Comparison of ENCODE assay signal across 20 cellular contexts in the genomic region with DNA sequence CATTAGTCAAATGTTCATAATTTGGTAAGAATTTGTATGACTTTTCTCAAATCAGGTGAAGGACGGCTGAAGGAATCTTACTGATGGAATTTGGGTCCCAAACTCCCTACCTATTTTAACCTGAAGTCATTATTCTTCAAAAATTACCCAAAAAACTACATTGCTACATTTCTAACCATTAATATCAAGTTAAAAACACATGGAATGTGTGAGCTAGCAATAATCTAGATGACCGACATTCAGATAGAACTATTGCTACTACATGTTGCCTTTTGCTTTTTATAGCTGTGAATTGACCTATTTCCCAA. TPM values are rescaled to one million over a fixed set of nuclear protein-coding genes. Genes with fewer than 3 reads are reported as not detected.
A peak's percentile ranks its signal among the peaks of the same experiment; 100 is the strongest.
DNase-seq lines count a peak whose midpoint lies in the region; ATAC-seq and TF ChIP-seq lines count a peak whose summit lies in the region.
"Had no signal": no experiment of that assay in that cellular context is flagged by ENCODE, and none has a peak within 500 bp of the region (broad histone marks: within the 10 kb centered on the region; RNA-seq: fewer than 3 reads in every experiment).

No MANE protein-coding gene starts in this region.

- H3K27me3 ChIP-seq in Caco-2 (replicated peaks; ENCODE audit: control insufficient read depth, insufficient read depth, low read length): no peaks in the 10 kb centered on the region
- H3K27me3 ChIP-seq: ovary, upper lobe of left lung had no signal

- H3K27me3 Mint-ChIP-seq in Caco-2 (ENCODE audit: insufficient read depth, unreplicated experiment) (no peaks in the 10 kb centered on the region), HFFc6 (ENCODE audit: insufficient read depth) (no peaks in the 10 kb centered on the region; the same call in 1 of the 2 replicates), activated B cell treated with CpG ODN at 0.5 μM for 24 hours (peaks cover 7% of the 10 kb centered on the region), nephron (ENCODE audit: low read depth) (peaks cover 12% of the 10 kb centered on the region)

- no TSS peak for BruUV-seq in Caco-2 (replicated peaks; lab: Mats Ljungman, UMichigan)

- H3K36me3 Mint-ChIP-seq in Caco-2 (ENCODE audit: insufficient read depth, unreplicated experiment): no peaks in the 10 kb centered on the region
- H3K36me3 Mint-ChIP-seq in HFFc6 (ENCODE audit: low read depth): peaks cover 24% of the 10 kb centered on the region
- H3K36me3 Mint-ChIP-seq in activated B cell treated with CpG ODN at 0.5 μM for 24 hours (ENCODE audit: low read depth): no peaks in the 10 kb centered on the region
- H3K36me3 Mint-ChIP-seq in nephron (ENCODE audit: low read depth): peaks cover 3% of the 10 kb centered on the region

- H3K36me3 ChIP-seq in Caco-2 (ENCODE audit: control insufficient read depth, insufficient read depth, low read length): no peaks in the 10 kb centered on the region
- H3K36me3 ChIP-seq: ovary, upper lobe of left lung, WERI-Rb-1 had no signal

- no peak for TF ChIP-seq CTCF in Caco-2 (IDR thresholded peaks at IDR 0.05; ENCODE audit: insufficient read depth in 1 of 2, low read depth in 1 of 2, low read length in 1 of 2, severe bottlenecking in 1 of 2, unreplicated experiment in 1 of 2)
- peak; percentile 61 for TF ChIP-seq CTCF in HFFc6 (IDR thresholded peaks at IDR 0.05)
- peak; percentile 18 for TF ChIP-seq CTCF in activated B cell treated with CpG ODN at 0.5 μM for 24 hours (IDR thresholded peaks at IDR 0.05)
- peak; percentile 29 to 36 (median 32) for TF ChIP-seq CTCF in nephron (IDR thresholded peaks at IDR 0.05; ENCODE audit: unreplicated experiment in 3 of 3)

- 0 out of 2 replicates have a peak, but pooled peaks cover 4% of the 10 kb centered on the region for H3K9me3 ChIP-seq in Caco-2
- H3K9me3 ChIP-seq: ovary had no signal

- peaks cover 37% of the 10 kb centered on the region for H3K4me1 ChIP-seq in Caco-2
- H3K4me1 ChIP-seq: left ventricle myocardium inferior, upper lobe of left lung had no signal

- POLR2A ChIA-PET in Caco-2 (lab: Charles Lee): no interaction called here
- POLR2A ChIA-PET in activated B cell treated with CpG ODN at 0.5 μM for 24 hours (lab: Charles Lee): no interaction called here

- ATAC-seq in activated B cell treated with CpG ODN at 0.5 μM for 24 hours (ENCODE audit: low read depth) (no peak), SK-N-SH treated with all-trans-retinoic acid at 6 μM for 48 hours (no peak), HG02763 (IDR thresholded peaks at IDR 0.05; ENCODE audit: unreplicated experiment) (no peak)

- CTCF ChIA-PET in Caco-2 (lab: Charles Lee): interaction anchor here (0.7 to 2.5 kb wide), 8 partner anchors 12 to 190 kb away, joined by 3 to 14 read pairs (median 4); a partner anchor contains a TSS
- CTCF ChIA-PET in activated B cell treated with CpG ODN at 0.5 μM for 24 hours (lab: Charles Lee): interaction anchor here (1.1 to 4.0 kb wide), 11 partner anchors 9 to 334 kb away, joined by 3 to 23 read pairs (median 4); no protein-coding TSS in a partner anchor

- no peak overlapping the region for H3K4me3 ChIP-seq in Caco-2 (ENCODE audit: low read depth, low read length)
- H3K4me3 ChIP-seq: left ventricle myocardium inferior, ovary, skin epidermis, upper lobe of left lung had no signal

- DNase-seq in Caco-2 (no peak), HFFc6 (no peak), activated B cell treated with CpG ODN at 0.5 μM for 24 hours (no peak), NOMO-1 treated with dmso at 0.1 percent for 144 hours (lab: John Stamatoyannopoulos, UW; ENCODE audit: unreplicated experiment) (no peak)
- no peak for DNase-seq in activated CD8-positive, alpha-beta memory T cell treated with anti-CD3 and anti-CD28 coated beads, Interleukin-2, amount 50 U/mL, for 48 hours
- DNase-seq: DMS79 treated with DMSO at 0.1 percent for 48 hours, GF-D8, NCI-H1417 treated with DMSO at 0.1 percent for 48 hours, NCI-H524 treated with DMSO at 0.1 percent for 48 hours, SIG-M5 had no signal

- peak overlapping the region; percentile 22 for H3K4me3 Mint-ChIP-seq in Caco-2 (ENCODE audit: unreplicated experiment)
- no peak overlapping the region for H3K4me3 Mint-ChIP-seq in HFFc6
- H3K4me3 Mint-ChIP-seq in activated B cell treated with CpG ODN at 0.5 μM for 24 hours: no peak overlapping the region
- no peak overlapping the region for H3K4me3 Mint-ChIP-seq in nephron
- H3K4me3 Mint-ChIP-seq: effector memory CD8-positive, alpha-beta T cell; naive B cell had no signal

- H3K27ac Mint-ChIP-seq in Caco-2 (ENCODE audit: unreplicated experiment) (peak overlapping the region; percentile 37), HFFc6 (peak overlapping the region; percentile 34; the same call in 1 of the 2 replicates), activated B cell treated with CpG ODN at 0.5 μM for 24 hours (no peak overlapping the region), nephron (no peak overlapping the region)
- H3K27ac Mint-ChIP-seq: effector memory CD8-positive, alpha-beta T cell had no signal

- intact Hi-C loops in Caco-2 (cut with micrococcal nuclease; ENCODE audit: unreplicated experiment) (loop anchor here (1.0 to 5.0 kb wide), 7 partner anchors 22 to 334 kb away; no protein-coding TSS in a partner anchor), activated B cell treated with CpG ODN at 0.5 μM for 24 hours (cut with micrococcal nuclease) (loop anchor here (1.0 to 2.0 kb wide), 4 partner anchors 135 to 334 kb away; no protein-coding TSS in a partner anchor)

- peaks cover 3% of the 10 kb centered on the region for H3K9me3 Mint-ChIP-seq in Caco-2 (ENCODE audit: unreplicated experiment)
- H3K9me3 Mint-ChIP-seq in HFFc6: peaks cover 23% of the 10 kb centered on the region
- H3K9me3 Mint-ChIP-seq in activated B cell treated with CpG ODN at 0.5 μM for 24 hours: peaks cover 14% of the 10 kb centered on the region
- peaks cover 20% of the 10 kb centered on the region for H3K9me3 Mint-ChIP-seq in nephron

- H3K4me1 Mint-ChIP-seq in Caco-2 (ENCODE audit: low read depth, unreplicated experiment): peaks cover 40% of the 10 kb centered on the region
- peaks cover 47% of the 10 kb centered on the region for H3K4me1 Mint-ChIP-seq in HFFc6 (ENCODE audit: low read depth)
- H3K4me1 Mint-ChIP-seq in activated B cell treated with CpG ODN at 0.5 μM for 24 hours: no peaks in the 10 kb centered on the region
- H3K4me1 Mint-ChIP-seq in nephron: peaks cover 7% of the 10 kb centered on the region
- H3K4me1 Mint-ChIP-seq: naive B cell had no signal

TF ChIP-seq in SK-N-SH treated with all-trans-retinoic acid at 6 μM for 48 hours, 23 proteins besides CTCF, POLR2A, EP300 and RAD21 (continues in another document):
- TF ChIP-seq, protein P1, sequence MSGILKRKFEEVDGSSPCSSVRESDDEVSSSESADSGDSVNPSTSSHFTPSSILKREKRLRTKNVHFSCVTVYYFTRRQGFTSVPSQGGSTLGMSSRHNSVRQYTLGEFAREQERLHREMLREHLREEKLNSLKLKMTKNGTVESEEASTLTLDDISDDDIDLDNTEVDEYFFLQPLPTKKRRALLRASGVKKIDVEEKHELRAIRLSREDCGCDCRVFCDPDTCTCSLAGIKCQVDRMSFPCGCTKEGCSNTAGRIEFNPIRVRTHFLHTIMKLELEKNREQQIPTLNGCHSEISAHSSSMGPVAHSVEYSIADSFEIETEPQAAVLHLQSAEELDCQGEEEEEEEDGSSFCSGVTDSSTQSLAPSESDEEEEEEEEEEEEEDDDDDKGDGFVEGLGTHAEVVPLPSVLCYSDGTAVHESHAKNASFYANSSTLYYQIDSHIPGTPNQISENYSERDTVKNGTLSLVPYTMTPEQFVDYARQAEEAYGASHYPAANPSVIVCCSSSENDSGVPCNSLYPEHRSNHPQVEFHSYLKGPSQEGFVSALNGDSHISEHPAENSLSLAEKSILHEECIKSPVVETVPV (CRISPR knock-in tag; IDR thresholded peaks at IDR 0.05): no peak
- TF ChIP-seq ZC3H10 (CRISPR knock-in tag; IDR thresholded peaks at IDR 0.05): no peak
- TF ChIP-seq, protein P2, sequence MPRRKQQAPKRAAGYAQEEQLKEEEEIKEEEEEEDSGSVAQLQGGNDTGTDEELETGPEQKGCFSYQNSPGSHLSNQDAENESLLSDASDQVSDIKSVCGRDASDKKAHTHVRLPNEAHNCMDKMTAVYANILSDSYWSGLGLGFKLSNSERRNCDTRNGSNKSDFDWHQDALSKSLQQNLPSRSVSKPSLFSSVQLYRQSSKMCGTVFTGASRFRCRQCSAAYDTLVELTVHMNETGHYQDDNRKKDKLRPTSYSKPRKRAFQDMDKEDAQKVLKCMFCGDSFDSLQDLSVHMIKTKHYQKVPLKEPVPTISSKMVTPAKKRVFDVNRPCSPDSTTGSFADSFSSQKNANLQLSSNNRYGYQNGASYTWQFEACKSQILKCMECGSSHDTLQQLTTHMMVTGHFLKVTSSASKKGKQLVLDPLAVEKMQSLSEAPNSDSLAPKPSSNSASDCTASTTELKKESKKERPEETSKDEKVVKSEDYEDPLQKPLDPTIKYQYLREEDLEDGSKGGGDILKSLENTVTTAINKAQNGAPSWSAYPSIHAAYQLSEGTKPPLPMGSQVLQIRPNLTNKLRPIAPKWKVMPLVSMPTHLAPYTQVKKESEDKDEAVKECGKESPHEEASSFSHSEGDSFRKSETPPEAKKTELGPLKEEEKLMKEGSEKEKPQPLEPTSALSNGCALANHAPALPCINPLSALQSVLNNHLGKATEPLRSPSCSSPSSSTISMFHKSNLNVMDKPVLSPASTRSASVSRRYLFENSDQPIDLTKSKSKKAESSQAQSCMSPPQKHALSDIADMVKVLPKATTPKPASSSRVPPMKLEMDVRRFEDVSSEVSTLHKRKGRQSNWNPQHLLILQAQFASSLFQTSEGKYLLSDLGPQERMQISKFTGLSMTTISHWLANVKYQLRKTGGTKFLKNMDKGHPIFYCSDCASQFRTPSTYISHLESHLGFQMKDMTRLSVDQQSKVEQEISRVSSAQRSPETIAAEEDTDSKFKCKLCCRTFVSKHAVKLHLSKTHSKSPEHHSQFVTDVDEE (CRISPR knock-in tag; IDR thresholded peaks at IDR 0.05): no peak
- no peak for TF ChIP-seq TCF4 (CRISPR knock-in tag; IDR thresholded peaks at IDR 0.05; ENCODE audit: borderline replicate concordance)
- TF ChIP-seq SNAI2 (CRISPR knock-in tag; IDR thresholded peaks at IDR 0.05): no peak
- TF ChIP-seq ESRRG (CRISPR knock-in tag; IDR thresholded peaks at IDR 0.05): no peak

RNA-seq across cellular contexts. Expression of a gene that starts 25.3 kb away (rescaled TPM):
- total RNA-seq in Caco-2 (2022) (120 and 126 TPM in 2 replicates), activated B cell treated with CpG ODN at 0.5 μM for 24 hours (0.47 and 0.76 TPM in 2 replicates)
- total RNA-seq in HFFc6 (2021; fragmentation: NEBNext Ultra II Directional; extraction: Animal tissue kit (Norgen Biotek cat#: 25700)): 100 to 1,000 TPM in 2 of 6 experiments, 10 to 100 TPM in 4; 86.3 to 114 (median 95.2) TPM

Comparison
In these comparisons a context has a peak if more than half of its experiments do, and no peak if none do; other contexts are left out.
1. H3K27ac Mint-ChIP-seq: peak in Caco-2 (single experiment) and HFFc6 (single experiment); none in activated B cell treated with CpG ODN at 0.5 μM for 24 hours (single experiment) and nephron (0 of 3).
2. CTCF ChIP-seq: peak in HFFc6 (single experiment), activated B cell treated with CpG ODN at 0.5 μM for 24 hours (single experiment) and nephron (3 of 3); none in Caco-2 (0 of 2).
3. RNA of a gene that starts 25.3 kb away (total RNA-seq): 120 to 126 TPM in Caco-2 and 86.3 to 114 TPM in HFFc6; 0.47 to 0.76 TPM in activated B cell treated with CpG ODN at 0.5 μM for 24 hours; every median in the first group is over 10 times any median in the second.